24 cellular contexts compared by ENCODE assay signal in genomic region chr1:175077356-175078030, GRCh38. TPM values are rescaled to one million over a fixed set of nuclear protein-coding genes. Genes with fewer than 3 reads are reported as not detected.
A peak's percentile ranks its signal among the peaks of the same experiment; 100 is the strongest.
DNase-seq lines count a peak whose midpoint lies in the region; TF ChIP-seq lines count a peak whose summit lies in the region.
"Had no signal": no experiment of that assay in that cellular context is flagged by ENCODE, and none has a peak within 500 bp of the region (broad histone marks: within the 10 kb centered on the region; RNA-seq: fewer than 3 reads in every experiment).

No MANE protein-coding gene starts in this region.

- intact Hi-C loops in esophagus muscularis mucosa (cut with DNase I): no loop called here
- intact Hi-C loops in adrenal gland (cut with DNase I): no loop called here

- H3K9me3 ChIP-seq in HEK293 (ENCODE audit: control insufficient read depth, insufficient read depth, low read depth, low read length) (no peaks in the 10 kb centered on the region), Loucy (ENCODE audit: insufficient read depth, low read depth, low read length) (no peaks in the 10 kb centered on the region), esophagus muscularis mucosa (no peaks in the 10 kb centered on the region), adrenal gland (replicated peaks in 1 of 3) (no peaks in the 10 kb centered on the region)
- H3K9me3 ChIP-seq: A549, BE2C had no signal

- H3K79me2 ChIP-seq in Loucy (ENCODE audit: insufficient read depth, low read length): no peaks in the 10 kb centered on the region

- no peak for TF ChIP-seq CTCF in HEK293 (tag by site-specific recombination; IDR thresholded peaks at IDR 0.05)
- TF ChIP-seq CTCF in Loucy (conservative IDR thresholded peaks at IDR 0.05; ENCODE audit: low read length): no peak
- no peak for TF ChIP-seq CTCF in esophagus muscularis mucosa (IDR thresholded peaks at IDR 0.05)
- no peak for TF ChIP-seq CTCF in adrenal gland (IDR thresholded peaks at IDR 0.05)

- H3F3A ChIP-seq in Loucy (ENCODE audit: low read depth): no peaks in the 10 kb centered on the region

- H3K27me3 ChIP-seq in Loucy (ENCODE audit: insufficient read depth, low read length, poor library complexity, severe bottlenecking) (no peaks in the 10 kb centered on the region), esophagus muscularis mucosa (no peaks in the 10 kb centered on the region), adrenal gland (no peaks in the 10 kb centered on the region)
- H3K27me3 ChIP-seq: BE2C; BLaER1 treated with 17β-estradiol and CSF1 and Interleukin-3, amounts not matched to agents 10 nM and 100 nM had no signal

- no peak for TF ChIP-seq POLR2A in esophagus muscularis mucosa (IDR thresholded peaks at IDR 0.05; ENCODE audit: low read depth)
- no peak for TF ChIP-seq POLR2A in adrenal gland (IDR thresholded peaks at IDR 0.05)

- H4K20me1 ChIP-seq in Loucy (ENCODE audit: insufficient read depth, low read length, poor library complexity, severe bottlenecking): no peaks in the 10 kb centered on the region
- H4K20me1 ChIP-seq: BLaER1 treated with 17β-estradiol and CSF1 and Interleukin-3, amounts not matched to agents 10 nM and 100 nM had no signal

- H3K9me2 ChIP-seq in Loucy (replicated peaks; ENCODE audit: low read depth, low read length): no peaks in the 10 kb centered on the region

- TF ChIP-seq EP300 in esophagus muscularis mucosa (IDR thresholded peaks at IDR 0.05): no peak

- 98% methylated on average over 6 of the region's 12 CpGs for WGBS in esophagus muscularis mucosa
- 69 to 87% (median 80%) methylated on average over 2 to 12 of the region's 12 CpGs for WGBS in adrenal gland, 4 donors

- CTCF ChIA-PET in HEK293 (lab: Yijun Ruan, JAX): interaction anchor here (1.2 to 1.7 kb wide), 2 partner anchors 57 to 75 kb away, joined by 3 to 5 read pairs; no protein-coding TSS in a partner anchor

- no peak overlapping the region for H3K27ac ChIP-seq in HEK293 (ENCODE audit: extremely low read depth, low read depth, low read length)
- H3K27ac ChIP-seq in esophagus muscularis mucosa (replicated peaks in 1 of 4): no peak overlapping the region
- no peak overlapping the region for H3K27ac ChIP-seq in adrenal gland
- H3K27ac ChIP-seq: A549; BLaER1 treated with 17β-estradiol and CSF1 and Interleukin-3, amounts not matched to agents 10 nM and 100 nM; GM23248 had no signal

- H3K4me1 ChIP-seq in HEK293 (ENCODE audit: control insufficient read depth, insufficient read depth, low read length) (no peaks in the 10 kb centered on the region), Loucy (ENCODE audit: insufficient read depth, low read length, poor library complexity, severe bottlenecking) (peaks cover 39% of the 10 kb centered on the region), esophagus muscularis mucosa (peaks cover 2 to 12% (median 10%) of the 10 kb centered on the region in 4 donors), adrenal gland (replicated peaks in 1 of 2) (no peaks in the 10 kb centered on the region)
- H3K4me1 ChIP-seq: A549, BE2C had no signal

- no peaks in the 10 kb centered on the region for H3K36me3 ChIP-seq in HEK293 (ENCODE audit: control insufficient read depth in 2 of 2, insufficient read depth in 1 of 2, low read length in 2 of 2)
- H3K36me3 ChIP-seq in Loucy (ENCODE audit: insufficient read depth, low read length): no peaks in the 10 kb centered on the region
- H3K36me3 ChIP-seq in esophagus muscularis mucosa: no peaks in the 10 kb centered on the region
- H3K36me3 ChIP-seq in adrenal gland (replicated peaks in 1 of 2): no peaks in the 10 kb centered on the region
- H3K36me3 ChIP-seq: BE2C; BLaER1 treated with 17β-estradiol and CSF1 and Interleukin-3, amounts not matched to agents 10 nM and 100 nM had no signal

- no peak overlapping the region for H3K9ac ChIP-seq in Loucy (ENCODE audit: low read depth, low read length, poor library complexity, severe bottlenecking)
- H3K9ac ChIP-seq: BLaER1 treated with 17β-estradiol and CSF1 and Interleukin-3, amounts not matched to agents 10 nM and 100 nM; GM23248 had no signal

- H3K4me2 ChIP-seq in Loucy (ENCODE audit: low read depth, low read length, poor library complexity, severe bottlenecking): no peak overlapping the region
- H3K4me2 ChIP-seq: A549; BLaER1 treated with 17β-estradiol and CSF1 and Interleukin-3, amounts not matched to agents 10 nM and 100 nM had no signal

- H3K4me3 ChIP-seq in HEK293 (ENCODE audit: low read depth, low read length) (no peak overlapping the region), Loucy (ENCODE audit: low read length, poor library complexity, severe bottlenecking) (no peak overlapping the region), esophagus muscularis mucosa (no peak overlapping the region), adrenal gland (no peak overlapping the region)
- H3K4me3 ChIP-seq: A549; BLaER1 treated with 17β-estradiol and CSF1 and Interleukin-3, amounts not matched to agents 10 nM and 100 nM; GM12878; GM23248 had no signal

- POLR2A ChIA-PET in HEK293 (lab: Yijun Ruan, JAX): no interaction called here

- H2AFZ ChIP-seq in Loucy (ENCODE audit: low read length): 0 out of 2 replicates have a peak overlapping the region, but pooled peaks have one; percentile 47
- H2AFZ ChIP-seq: GM23248 had no signal

- DNase-seq in esophagus muscularis mucosa (ENCODE audit: extremely low spot score): peak; percentile 70
- no peak for DNase-seq in mucosa of gallbladder (ENCODE audit: low spot score)
- DNase-seq in adrenal gland: no peak
- DNase-seq in GOT3 (lab: John Stamatoyannopoulos, UW): no peak
- no peak for DNase-seq in NCI-H2227 (lab: John Stamatoyannopoulos, UW; ENCODE audit: unreplicated experiment)
- DNase-seq: 8988T; ACHN; AML-193; BE2C; CD4-positive, alpha-beta T cell; CD8-positive, alpha-beta memory T cell; DMS 273 treated with DMSO at 0.1 percent for 48 hours; DMS79; EL; GDM1; GM23248; H7; HCEC 1CT had no signal

TF ChIP-seq in HEK293, 187 proteins besides CTCF, POLR2A, EP300 and RAD21:
- TF ChIP-seq ZNF175 (tag by site-specific recombination; IDR thresholded peaks at IDR 0.05) (no peak), PBX3 (CRISPR knock-in tag; IDR thresholded peaks at IDR 0.05) (no peak), SCRT2 (tag by site-specific recombination; IDR thresholded peaks at IDR 0.05) (peak; percentile 91), SCRT1 (tag by site-specific recombination; IDR thresholded peaks at IDR 0.05; ENCODE audit: borderline replicate concordance) (peak; percentile 83)

RNA-seq across cellular contexts. Expression of gene TNN, which starts 9.9 kb away (rescaled TPM):
- total RNA-seq in esophagus muscularis mucosa (under 1 TPM; under 0.01 to 0.45 (median 0.20) TPM), mucosa of gallbladder (3.6 TPM), adrenal gland (under 1 TPM in 6 of 8 donors, not detected in 2; 0.14 to 0.31 (median 0.24) TPM)
- polyA plus RNA-seq in adrenal gland: under 1 TPM; 0.11 to 0.24 (median 0.13) TPM
- total RNA-seq: CD4-positive, alpha-beta T cell; CD8-positive, alpha-beta memory T cell; GM23248 had no signal
- polyA plus RNA-seq: A549; CD14-positive monocyte; CD8-positive, alpha-beta memory T cell; GM23248 had no signal

RNA-seq across cellular contexts. Expression of gene MRPS14, which starts 54.3 kb away (rescaled TPM):
- total RNA-seq in esophagus muscularis mucosa (10 to 100 TPM; 17.9 to 31.1 (median 26.1) TPM), mucosa of gallbladder (35.5 TPM), adrenal gland (10 to 100 TPM; 22.8 to 48.4 (median 29.3) TPM)
- polyA plus RNA-seq in adrenal gland: 10 to 100 TPM; 10.8 to 50.7 (median 16.7) TPM
